9 cellular contexts compared by ENCODE assay signal in genomic region chr17:82330322-82331239, GRCh38. TPM values are rescaled to one million over a fixed set of nuclear protein-coding genes. Genes with fewer than 3 reads are reported as not detected.
A peak's percentile ranks its signal among the peaks of the same experiment; 100 is the strongest.
DNase-seq lines count a peak whose midpoint lies in the region; ATAC-seq and TF ChIP-seq lines count a peak whose summit lies in the region.
"Had no signal": no experiment of that assay in that cellular context is flagged by ENCODE, and none has a peak within 500 bp of the region (broad histone marks: within the 10 kb centered on the region; RNA-seq: fewer than 3 reads in every experiment).

No MANE protein-coding gene starts in this region.

- H3K27me3 Mint-ChIP-seq in stimulated activated naive B cell treated with anti-CD40 and anti-IgM and Interleukin-4, amounts not matched to agents 10 μg/mL and 1 μg/mL and 100 μg/mL, for 72 hours, result peaks cover 34 to 61% of the 10 kb centered on the region in 2 donors
- H3K27me3 Mint-ChIP-seq in WTC11 (ENCODE audit: low read depth), result peaks cover 50% of the 10 kb centered on the region

- TF ChIP-seq EP300 in esophagus muscularis mucosa (IDR thresholded peaks at IDR 0.05), result no peak

- H3K4me3 Mint-ChIP-seq in stimulated activated naive B cell treated with anti-CD40 and anti-IgM and Interleukin-4, amounts not matched to agents 10 μg/mL and 1 μg/mL and 100 μg/mL, for 72 hours, result peak overlapping the region in 1 of 2 donors; percentile 14
- H3K4me3 Mint-ChIP-seq in WTC11, result no peak overlapping the region

- H3K36me3 ChIP-seq in duodenal mucosa (ENCODE audit: control insufficient read depth in 1 of 2, insufficient read depth in 2 of 2, low read length in 2 of 2) (no peaks in the 10 kb centered on the region), esophagus muscularis mucosa (peaks cover 0 to 4% (median 0%) of the 10 kb centered on the region in 4 donors)

- TF ChIP-seq CTCF in WTC11 (IDR thresholded peaks at IDR 0.05) (no peak), esophagus muscularis mucosa (IDR thresholded peaks at IDR 0.05) (no peak)

- H3K4me1 Mint-ChIP-seq in stimulated activated naive B cell treated with anti-CD40 and anti-IgM and Interleukin-4, amounts not matched to agents 10 μg/mL and 1 μg/mL and 100 μg/mL, for 72 hours, result peaks cover 17 to 35% of the 10 kb centered on the region in 2 donors
- peaks cover 20% of the 10 kb centered on the region for H3K4me1 Mint-ChIP-seq in WTC11

- DNase-seq in NCI-H2227 (lab: John Stamatoyannopoulos, UW; ENCODE audit: unreplicated experiment) (peak; percentile 78), NCI-H2227 treated with DMSO at 0.1 percent for 48 hours (lab: John Stamatoyannopoulos, UW) (no peak), NCI-H345 treated with DMSO at 0.1 percent for 48 hours (lab: John Stamatoyannopoulos, UW; ENCODE audit: unreplicated experiment) (peak; percentile 92), WTC11 (ENCODE audit: low spot score) (no peak), esophagus muscularis mucosa (ENCODE audit: extremely low spot score) (no peak)
- no peak for DNase-seq in stimulated activated naive B cell treated with anti-CD40 and anti-IgM and Interleukin-4, amounts not matched to agents 10 μg/mL and 1 μg/mL and 100 μg/mL, for 72 hours

- H3K9ac ChIP-seq in duodenal mucosa (ENCODE audit: low read depth in 1 of 2, low read length in 2 of 2), result peak overlapping the region; percentile 32 to 57

- no peak for ATAC-seq in stimulated activated naive B cell treated with anti-CD40 and anti-IgM and Interleukin-4, amounts not matched to agents 10 μg/mL and 1 μg/mL and 100 μg/mL, for 72 hours (replicated peaks)
- ATAC-seq in GM21576 (IDR thresholded peaks at IDR 0.05; ENCODE audit: unreplicated experiment) (no peak), WTC11 (no peak)

- H3K9me3 ChIP-seq in duodenal mucosa (ENCODE audit: control insufficient read depth in 1 of 2, low read length in 2 of 2) (no peaks in the 10 kb centered on the region), esophagus muscularis mucosa (no peaks in the 10 kb centered on the region)
- H3K9me3 ChIP-seq: heart right ventricle had no signal

- H3K4me3 ChIP-seq in duodenal mucosa (ENCODE audit: low read depth in 1 of 2, low read length in 2 of 2) (peak overlapping the region; percentile 10 to 43), esophagus muscularis mucosa (no peak overlapping the region)

- POLR2A ChIA-PET in WTC11 (lab: Charles Lee), result no interaction called here

- CTCF ChIA-PET in WTC11 (lab: Charles Lee), result interaction anchor here (0.8 to 1.9 kb wide), 3 partner anchors 21 to 94 kb away, joined by 3 to 5 read pairs (median 5); no protein-coding TSS in a partner anchor

- H3K27ac ChIP-seq in duodenal mucosa (ENCODE audit: low read depth, low read length), result no peak overlapping the region
- no peak overlapping the region for H3K27ac ChIP-seq in esophagus muscularis mucosa (replicated peaks in 1 of 4)
- H3K27ac ChIP-seq: heart right ventricle had no signal

- peaks cover 14 to 19% of the 10 kb centered on the region in 2 donors for H3K27me3 ChIP-seq in duodenal mucosa (ENCODE audit: control insufficient read depth in 1 of 2, insufficient read depth in 2 of 2, low read length in 2 of 2)
- peaks cover 0 to 44% (median 0%) of the 10 kb centered on the region in 4 donors for H3K27me3 ChIP-seq in esophagus muscularis mucosa

- 67% methylated on average over 15 of the region's 28 CpGs for WGBS in esophagus muscularis mucosa

- no peaks in the 10 kb centered on the region for H3K36me3 Mint-ChIP-seq in stimulated activated naive B cell treated with anti-CD40 and anti-IgM and Interleukin-4, amounts not matched to agents 10 μg/mL and 1 μg/mL and 100 μg/mL, for 72 hours
- no peaks in the 10 kb centered on the region for H3K36me3 Mint-ChIP-seq in WTC11

- H3K9me3 Mint-ChIP-seq in stimulated activated naive B cell treated with anti-CD40 and anti-IgM and Interleukin-4, amounts not matched to agents 10 μg/mL and 1 μg/mL and 100 μg/mL, for 72 hours, result no peaks in the 10 kb centered on the region
- no peaks in the 10 kb centered on the region for H3K9me3 Mint-ChIP-seq in WTC11

- intact Hi-C loops in esophagus muscularis mucosa (cut with DNase I), result no loop called here

- no peak for TF ChIP-seq POLR2A in esophagus muscularis mucosa (IDR thresholded peaks at IDR 0.05; ENCODE audit: low read depth)

- H3K27ac Mint-ChIP-seq in stimulated activated naive B cell treated with anti-CD40 and anti-IgM and Interleukin-4, amounts not matched to agents 10 μg/mL and 1 μg/mL and 100 μg/mL, for 72 hours, result peak overlapping the region; percentile 85
- no peak overlapping the region for H3K27ac Mint-ChIP-seq in WTC11

- H3K4me1 ChIP-seq in duodenal mucosa (ENCODE audit: control insufficient read depth in 1 of 2, insufficient read depth in 2 of 2, low read length in 2 of 2) (peaks cover 54 to 72% of the 10 kb centered on the region in 2 donors), esophagus muscularis mucosa (peaks cover 31 to 57% (median 53%) of the 10 kb centered on the region in 4 donors)

TF ChIP-seq in WTC11, 78 proteins besides CTCF, POLR2A, EP300 and RAD21:
- TF ChIP-seq ZNF317 (CRISPR knock-in tag; IDR thresholded peaks at IDR 0.05; ENCODE audit: borderline replicate concordance, low read depth), result no peak
- TF ChIP-seq ESRRA (CRISPR knock-in tag; IDR thresholded peaks at IDR 0.05; ENCODE audit: borderline replicate concordance), result no peak
- TF ChIP-seq ZMAT4 (CRISPR knock-in tag; IDR thresholded peaks at IDR 0.05), result no peak
- no peak for TF ChIP-seq RELA (CRISPR knock-in tag; IDR thresholded peaks at IDR 0.05; ENCODE audit: borderline replicate concordance)
- no peak for TF ChIP-seq ATF6 (CRISPR knock-in tag; IDR thresholded peaks at IDR 0.05)
TF ChIP-seq in WTC11: peak in this region for 0.

RNA-seq across cellular contexts. Expression of gene SECTM1, which starts 3.0 kb away (rescaled TPM):
- 0.14 to 0.57 TPM (median 0.22 TPM) in 3 replicates for total RNA-seq in WTC11 (2021)
- 10 to 100 TPM in 3 of 4 donors, 1 to 10 TPM in 1; 10.0 to 41.1 (median 22.2) TPM for total RNA-seq in esophagus muscularis mucosa

RNA-seq across cellular contexts. Expression of gene CD7, which starts 13.2 kb away (rescaled TPM):
- total RNA-seq in WTC11 (2021) (0.74 to 1.3 TPM (median 0.92 TPM) in 3 replicates), esophagus muscularis mucosa (1 to 10 TPM in 2 of 4 donors, under 1 TPM in 1, not detected in 1; 0.91 to 5.7 (median 2.0) TPM)

RNA-seq across cellular contexts. Expression of gene TEX19, which starts 28.5 kb away (rescaled TPM):
- 0.89 to 1.4 TPM (median 1.4 TPM) in 3 replicates for total RNA-seq in WTC11 (2021)
- total RNA-seq in esophagus muscularis mucosa, result not detected
- total RNA-seq: heart right ventricle had no signal

RNA-seq across cellular contexts. Expression of gene UTS2R, which starts 41.0 kb away (rescaled TPM):
- 0.46 to 0.76 TPM (median 0.53 TPM) in 3 replicates for total RNA-seq in WTC11 (2021)
- total RNA-seq in esophagus muscularis mucosa, result not detected

RNA-seq across cellular contexts. Expression of gene CSNK1D, which starts 57.1 kb away (rescaled TPM):
- total RNA-seq in WTC11 (2021) (101 to 111 TPM (median 107 TPM) in 3 replicates), esophagus muscularis mucosa (10 to 100 TPM; 47.2 to 65.5 (median 61.0) TPM)

Comparison
In these comparisons a context has a peak if more than half of its experiments do, and no peak if none do; other contexts are left out.
1. DNase-seq: peak in NCI-H2227 (single experiment) and NCI-H345 treated with DMSO at 0.1 percent for 48 hours (single experiment); none in NCI-H2227 treated with DMSO at 0.1 percent for 48 hours (single experiment), stimulated activated naive B cell treated with anti-CD40 and anti-IgM and Interleukin-4, amounts not matched to agents 10 μg/mL and 1 μg/mL and 100 μg/mL, for 72 hours (single experiment), WTC11 (single experiment) and esophagus muscularis mucosa (single experiment).
2. H3K4me3 ChIP-seq: peak in duodenal mucosa (2 of 2); none in esophagus muscularis mucosa (0 of 4).